In the genomic region with DNA sequence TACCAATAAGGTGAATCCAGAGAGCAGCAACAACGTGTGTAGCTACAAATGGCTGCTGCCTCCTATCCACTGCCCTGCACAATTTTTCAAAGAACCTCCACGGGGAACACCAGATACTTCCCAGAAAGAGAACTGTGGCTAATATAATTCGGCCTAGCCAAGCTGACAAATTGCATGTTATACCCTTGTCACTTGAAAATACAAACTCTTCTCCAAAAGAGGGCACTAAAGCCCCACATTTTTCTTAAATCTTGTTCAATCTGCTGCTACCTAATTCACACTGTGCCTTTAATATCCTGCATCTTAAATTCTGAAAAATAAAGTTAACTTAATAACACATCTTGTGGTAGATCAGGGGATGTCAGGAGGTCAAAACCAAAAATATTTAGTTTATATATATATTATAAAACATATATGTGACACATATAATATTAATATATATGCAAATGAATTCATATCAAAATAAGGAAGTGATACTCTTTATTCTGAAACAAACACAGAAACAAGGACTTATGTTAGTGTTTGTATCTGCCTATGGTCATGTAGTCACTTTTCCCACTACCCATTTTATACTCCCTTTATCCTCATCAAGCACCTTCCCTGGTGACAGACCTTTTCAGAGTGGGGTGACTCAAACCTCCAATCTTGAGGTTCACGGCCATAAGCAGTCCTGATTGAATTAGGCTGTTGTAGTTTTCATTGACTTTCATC, we compare ENCODE assay signal across 14 cellular contexts. TPM values are rescaled to one million over a fixed set of nuclear protein-coding genes. Genes with fewer than 3 reads are reported as not detected.
DNase-seq lines count a peak whose midpoint lies in the region; FAIRE-seq and TF ChIP-seq lines count a peak whose summit lies in the region.
"Had no signal": no experiment of that assay in that cellular context is flagged by ENCODE, and none has a peak within 500 bp of the region (broad histone marks: within the 10 kb centered on the region; RNA-seq: fewer than 3 reads in every experiment).

No MANE protein-coding gene starts in this region.

- peaks cover 16% of the 10 kb centered on the region for H3K79me2 ChIP-seq in OCI-LY3 (ENCODE audit: low read length)

- peak overlapping the region; percentile 75 for H3K27ac ChIP-seq in OCI-LY3 (ENCODE audit: low read length)
- no peak overlapping the region for H3K27ac ChIP-seq in CD8-positive, alpha-beta memory T cell (ENCODE audit: low read depth, low read length)

- peak overlapping the region; percentile 30 for H3K9ac ChIP-seq in OCI-LY3 (ENCODE audit: low read length)

- H3K27me3 Mint-ChIP-seq in HFFc6 (ENCODE audit: insufficient read depth) = peaks cover 3% of the 10 kb centered on the region
- H3K27me3 Mint-ChIP-seq in CD8-positive, alpha-beta memory T cell = peaks cover 1 to 4% of the 10 kb centered on the region in 2 donors

- FAIRE-seq in D721Med (lab: Jason Lieb, UNC) = no peak
- FAIRE-seq: HTR-8/SVneo had no signal

- no peaks in the 10 kb centered on the region for H3K9me3 ChIP-seq in OCI-LY3 (ENCODE audit: insufficient read depth, low read length)
- no peaks in the 10 kb centered on the region for H3K9me3 ChIP-seq in CD8-positive, alpha-beta memory T cell (ENCODE audit: low read length)

- H3K36me3 ChIP-seq in OCI-LY3 (replicated peaks; ENCODE audit: low read depth, low read length) = no peaks in the 10 kb centered on the region
- no peaks in the 10 kb centered on the region for H3K36me3 ChIP-seq in CD8-positive, alpha-beta memory T cell (ENCODE audit: insufficient read depth, low read length)

- no peak overlapping the region for H3K4me3 Mint-ChIP-seq in HFFc6
- H3K4me3 Mint-ChIP-seq in CD8-positive, alpha-beta memory T cell = no peak overlapping the region

- peak overlapping the region; percentile 32; the same call in 1 of the 2 replicates for H3K4me3 ChIP-seq in OCI-LY3 (ENCODE audit: low read length)
- no peak overlapping the region for H3K4me3 ChIP-seq in fibroblast of pulmonary artery (replicated peaks; ENCODE audit: low read depth, low read length)
- no peak overlapping the region for H3K4me3 ChIP-seq in CD8-positive, alpha-beta memory T cell (ENCODE audit: low read length)

- H3K27me3 ChIP-seq in OCI-LY3 (ENCODE audit: low read depth, low read length) = no peaks in the 10 kb centered on the region
- no peaks in the 10 kb centered on the region for H3K27me3 ChIP-seq in CD8-positive, alpha-beta memory T cell (ENCODE audit: insufficient read depth, low read length, poor library complexity, severe bottlenecking)

- no peak overlapping the region for H2AFZ ChIP-seq in OCI-LY3 (ENCODE audit: low read depth, low read length)

- H3K27ac Mint-ChIP-seq in HFFc6 = no peak overlapping the region
- H3K27ac Mint-ChIP-seq in CD8-positive, alpha-beta memory T cell = no peak overlapping the region

- no peaks in the 10 kb centered on the region for H3K36me3 Mint-ChIP-seq in HFFc6 (ENCODE audit: low read depth)
- no peaks in the 10 kb centered on the region for H3K36me3 Mint-ChIP-seq in CD8-positive, alpha-beta memory T cell

- H3K4me1 Mint-ChIP-seq in HFFc6 (ENCODE audit: low read depth) = no peaks in the 10 kb centered on the region
- H3K4me1 Mint-ChIP-seq in CD8-positive, alpha-beta memory T cell = peaks cover 0 to 4% (median 0%) of the 10 kb centered on the region in 3 donors

- H3K4me2 ChIP-seq in OCI-LY3 (ENCODE audit: low read length) = peak overlapping the region; percentile 65

- TF ChIP-seq CTCF in D721Med (IDR thresholded peaks at IDR 0.05; ENCODE audit: insufficient read depth, missing control alignments) (peak; percentile 19), HFFc6 (IDR thresholded peaks at IDR 0.05) (peak; percentile 30; the same call in 1 of the 2 replicates), OCI-LY3 (IDR thresholded peaks at IDR 0.05; ENCODE audit: low read depth, low read length) (peak; percentile 44), fibroblast of pulmonary artery (IDR thresholded peaks at IDR 0.05; ENCODE audit: low read length, missing control alignments) (no peak)

- H3K9me3 Mint-ChIP-seq in HFFc6 = no peaks in the 10 kb centered on the region
- no peaks in the 10 kb centered on the region for H3K9me3 Mint-ChIP-seq in CD8-positive, alpha-beta memory T cell

- CTCF ChIA-PET in CD8-positive, alpha-beta memory T cell (lab: Charles Lee) = no interaction called here

- DNase-seq in D721Med (ENCODE audit: insufficient read length, low spot score) (no peak), HFFc6 (no peak), fibroblast of pulmonary artery (ENCODE audit: low read depth) (peak; percentile 1), islet precursor cell (no peak), NCI-H2029 treated with DMSO at 0.1 percent for 48 hours (lab: John Stamatoyannopoulos, UW) (no peak)
- DNase-seq in activated T-cell treated with anti-CD3 and anti-CD28 coated beads, Interleukin-2, amount 50 U/mL, for 48 hours = no peak
- no peak for DNase-seq in CD8-positive, alpha-beta memory T cell
- DNase-seq: activated CD4-positive, alpha-beta T cell treated with anti-CD3 and anti-CD28 coated beads for 4 hours; DMS79; NCI-H2029; posterior cingulate gyrus had no signal

- H3K4me1 ChIP-seq in OCI-LY3 (ENCODE audit: low read length) = peaks cover 17% of the 10 kb centered on the region
- H3K4me1 ChIP-seq in CD8-positive, alpha-beta memory T cell (ENCODE audit: insufficient read depth, low read length) = no peaks in the 10 kb centered on the region

- no peaks in the 10 kb centered on the region for H4K20me1 ChIP-seq in OCI-LY3 (ENCODE audit: insufficient read depth, low read length)

- POLR2A ChIA-PET in CD8-positive, alpha-beta memory T cell (lab: Charles Lee) = no interaction called here

RNA-seq across cellular contexts. Expression of gene CT45A1, which starts 24.1 kb away (rescaled TPM):
- not detected for total RNA-seq in HFFc6 (2021; fragmentation: NEBNext Ultra II Directional; extraction: Animal tissue kit (Norgen Biotek cat#: 25700))
- total RNA-seq in CD8-positive, alpha-beta memory T cell = not detected
- polyA plus RNA-seq in CD8-positive, alpha-beta memory T cell = not detected
- total RNA-seq: astrocyte had no signal

RNA-seq across cellular contexts. Expression of gene CT45A3, which starts 30.5 kb away (rescaled TPM):
- not detected for total RNA-seq in HFFc6 (2021; fragmentation: NEBNext Ultra II Directional; extraction: Animal tissue kit (Norgen Biotek cat#: 25700))
- not detected for total RNA-seq in CD8-positive, alpha-beta memory T cell
- not detected for polyA plus RNA-seq in CD8-positive, alpha-beta memory T cell
- total RNA-seq: astrocyte had no signal

RNA-seq across cellular contexts. Expression of gene CT45A5, which starts 47.8 kb away (rescaled TPM):
- total RNA-seq in HFFc6 (2021; fragmentation: NEBNext Ultra II Directional; extraction: Animal tissue kit (Norgen Biotek cat#: 25700)) = not detected
- not detected for total RNA-seq in CD8-positive, alpha-beta memory T cell
- not detected for polyA plus RNA-seq in CD8-positive, alpha-beta memory T cell
- total RNA-seq: astrocyte had no signal
